22 cellular contexts compared by ENCODE assay signal in genomic region chr4:140065393-140065792, GRCh38.
DNase-seq lines count a peak whose midpoint lies in the region; ATAC-seq and TF ChIP-seq lines count a peak whose summit lies in the region.
"Had no signal": no experiment of that assay in that cellular context is flagged by ENCODE, and none has a peak within 500 bp of the region (broad histone marks: within the 10 kb centered on the region; RNA-seq: fewer than 3 reads in every experiment).

No MANE protein-coding gene starts in this region.

- H3K4me1 ChIP-seq in hepatocyte (ENCODE audit: insufficient read depth) (peaks cover 37% of the 10 kb centered on the region), rectal smooth muscle tissue (ENCODE audit: control insufficient read depth, insufficient read depth, low read length) (peaks cover 5% of the 10 kb centered on the region)

- H3K36me3 ChIP-seq in hepatocyte (replicated peaks; ENCODE audit: insufficient read depth, low read depth), result no peaks in the 10 kb centered on the region
- H3K36me3 ChIP-seq in rectal smooth muscle tissue (ENCODE audit: control insufficient read depth, insufficient read depth, low read length), result no peaks in the 10 kb centered on the region
- H3K36me3 ChIP-seq: SJSA1 had no signal

- no peaks in the 10 kb centered on the region for H3K9me3 ChIP-seq in hepatocyte (ENCODE audit: low read depth)
- H3K9me3 ChIP-seq: SJSA1 had no signal

- H3K9ac ChIP-seq in rectal smooth muscle tissue (ENCODE audit: low read length), result no peak overlapping the region
- H3K9ac ChIP-seq: KMS-11 had no signal

- ATAC-seq in SK-N-SH treated with all-trans-retinoic acid at 6 μM for 48 hours (peak; percentile 26; the same call in 1 of the 3 replicates), GM18502 (IDR thresholded peaks at IDR 0.05; ENCODE audit: poor library complexity, unreplicated experiment) (no peak)
- ATAC-seq: HCT116 had no signal

- H2AFZ ChIP-seq in hepatocyte, result no peak overlapping the region
- H2AFZ ChIP-seq: PC-9 had no signal

- peak overlapping the region; percentile 44 for H3K4me2 ChIP-seq in hepatocyte
- H3K4me2 ChIP-seq: KMS-11, PC-9 had no signal

- H4K20me1 ChIP-seq in hepatocyte (ENCODE audit: insufficient read depth, poor library complexity, severe bottlenecking), result no peaks in the 10 kb centered on the region

- DNase-seq in hepatocyte (ENCODE audit: low spot score) (peak; percentile 34), lower leg skin (ENCODE audit: low spot score in 2 of 2) (no peak), nucleus accumbens (lab: John Stamatoyannopoulos, UW) (no peak), dermis blood vessel endothelial cell (no peak)
- DNase-seq: C1 segment of cervical spinal cord; CD4-positive, alpha-beta memory T cell; COR-L47; DMS 273 treated with DMSO at 0.1 percent for 48 hours; DMS79 treated with DMSO at 0.1 percent for 48 hours; GF-D8; MM.1S; NCI-H2029; NCI-H446; NCI-H526; PC-9; Right ventricle myocardium superior had no signal

- TF ChIP-seq CTCF in hepatocyte (IDR thresholded peaks at IDR 0.05; ENCODE audit: poor library complexity) (no peak), lower leg skin (IDR thresholded peaks at IDR 0.05) (no peak)

- 43% methylated on average over 2 of the region's 2 CpGs for WGBS in hepatocyte (ENCODE audit: low lambda C conversion rate, missing lambda C conversion rate)
- WGBS in lower leg skin, 2 donors, result 63 to 77% methylated on average over 2 of the region's 2 CpGs

- peak overlapping the region; percentile 60 for H3K27ac ChIP-seq in hepatocyte
- peak overlapping the region; percentile 11 for H3K27ac ChIP-seq in rectal smooth muscle tissue (ENCODE audit: low read depth, low read length)
- H3K27ac ChIP-seq: KMS-11, PC-9, SJSA1 had no signal

- no peak overlapping the region for H3K4me3 ChIP-seq in hepatocyte
- no peak overlapping the region for H3K4me3 ChIP-seq in rectal smooth muscle tissue (ENCODE audit: low read length)
- H3K4me3 ChIP-seq in lower leg skin (ENCODE audit: low read depth, poor library complexity, severe bottlenecking), result no peak overlapping the region
- H3K4me3 ChIP-seq: PC-9, SJSA1 had no signal

- TF ChIP-seq POLR2A in lower leg skin (IDR thresholded peaks at IDR 0.05), result no peak

- H3K79me2 ChIP-seq in hepatocyte, result peaks cover 48% of the 10 kb centered on the region

- H3K27me3 ChIP-seq in hepatocyte (no peaks in the 10 kb centered on the region), rectal smooth muscle tissue (ENCODE audit: control insufficient read depth, insufficient read depth, low read length) (no peaks in the 10 kb centered on the region)
- H3K27me3 ChIP-seq: SJSA1 had no signal

- H3K9me2 ChIP-seq in hepatocyte (replicated peaks; ENCODE audit: insufficient read depth), result no peaks in the 10 kb centered on the region

- intact Hi-C loops in lower leg skin (cut with DNase I; ENCODE audit: low total_unique reads), result no loop called here

TF ChIP-seq in SK-N-SH treated with all-trans-retinoic acid at 6 μM for 48 hours, 23 proteins besides CTCF, POLR2A, EP300 and RAD21 (continues in another document):
- TF ChIP-seq CREB5 (CRISPR knock-in tag; IDR thresholded peaks at IDR 0.05; ENCODE audit: low read depth) (no peak), PPARA (CRISPR knock-in tag; IDR thresholded peaks at IDR 0.05; ENCODE audit: borderline replicate concordance) (no peak), ARNTL (CRISPR knock-in tag; IDR thresholded peaks at IDR 0.05; ENCODE audit: borderline replicate concordance, low read depth) (no peak), ZFP30 (CRISPR knock-in tag; IDR thresholded peaks at IDR 0.05) (no peak), ZC3H10 (CRISPR knock-in tag; IDR thresholded peaks at IDR 0.05) (no peak), BACH2 (CRISPR knock-in tag; IDR thresholded peaks at IDR 0.05; ENCODE audit: borderline replicate concordance) (no peak), ISL1 (CRISPR knock-in tag; IDR thresholded peaks at IDR 0.05) (no peak), PATZ1 (CRISPR knock-in tag; IDR thresholded peaks at IDR 0.05; ENCODE audit: borderline replicate concordance) (no peak), POU6F1 (CRISPR knock-in tag; IDR thresholded peaks at IDR 0.05; ENCODE audit: borderline replicate concordance, low read depth) (no peak), ZNF8 (CRISPR knock-in tag; IDR thresholded peaks at IDR 0.05) (no peak), TSHZ2 (CRISPR knock-in tag; IDR thresholded peaks at IDR 0.05) (no peak), ZNF565 (CRISPR knock-in tag; conservative IDR thresholded peaks at IDR 0.05; ENCODE audit: low read depth) (no peak), CSRNP3 (CRISPR knock-in tag; IDR thresholded peaks at IDR 0.05) (no peak), TOX (CRISPR knock-in tag; IDR thresholded peaks at IDR 0.05; ENCODE audit: borderline replicate concordance) (no peak), OSR1 (CRISPR knock-in tag; IDR thresholded peaks at IDR 0.05) (no peak), SNAI2 (CRISPR knock-in tag; IDR thresholded peaks at IDR 0.05) (no peak)
